ENCODE assay signal across 9 cellular contexts in the genomic region with DNA sequence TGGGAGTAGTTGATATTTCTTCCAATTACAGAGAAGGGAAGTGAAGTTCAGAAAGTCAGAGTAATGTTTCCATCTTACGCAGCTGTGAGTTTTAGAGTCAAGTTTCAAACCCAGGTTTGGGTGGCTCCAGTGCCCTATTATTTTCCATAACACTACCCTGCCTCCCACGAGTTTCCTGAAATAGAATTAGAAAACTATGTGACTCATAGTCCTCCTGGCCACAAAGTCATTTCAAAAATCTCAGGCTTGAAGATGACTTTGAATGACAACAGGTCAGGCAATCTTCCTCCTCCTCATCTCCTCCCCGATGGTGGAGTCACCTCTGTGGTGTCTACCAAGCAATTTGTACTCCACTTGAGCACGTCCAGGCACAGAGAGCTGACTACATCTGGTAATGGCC.
DNase-seq lines count a peak whose midpoint lies in the region; ATAC-seq, FAIRE-seq and TF ChIP-seq lines count a peak whose summit lies in the region.
"Had no signal": no experiment of that assay in that cellular context is flagged by ENCODE, and none has a peak within 500 bp of the region (broad histone marks: within the 10 kb centered on the region; RNA-seq: fewer than 3 reads in every experiment).

No MANE protein-coding gene starts in this region.

- TF ChIP-seq CTCF in D721Med (IDR thresholded peaks at IDR 0.05; ENCODE audit: insufficient read depth, missing control alignments), result no peak

- CTCF ChIA-PET in naive thymus-derived CD4-positive, alpha-beta T cell (lab: Charles Lee), result interaction anchor here (1.1 kb wide), 1 partner anchor 56 kb away, joined by 3 read pairs; no protein-coding TSS in a partner anchor

- peak overlapping the region; percentile 8 for H3K4me3 ChIP-seq in naive thymus-derived CD4-positive, alpha-beta T cell (ENCODE audit: low read length)

- H3K4me3 Mint-ChIP-seq in naive thymus-derived CD4-positive, alpha-beta T cell, result peak overlapping the region in 5 of 10 donors; percentile 9 to 72 (median 49)

- H3K4me1 Mint-ChIP-seq in naive thymus-derived CD4-positive, alpha-beta T cell, result peaks cover 66 to 100% (median 98%) of the 10 kb centered on the region in 7 donors

- H3K27me3 ChIP-seq in naive thymus-derived CD4-positive, alpha-beta T cell (ENCODE audit: control insufficient read depth in 2 of 2, insufficient read depth in 2 of 2, low read length in 2 of 2), result no peaks in the 10 kb centered on the region

- no peaks in the 10 kb centered on the region for H3K9me3 ChIP-seq in naive thymus-derived CD4-positive, alpha-beta T cell (ENCODE audit: control insufficient read depth in 2 of 3, low read length in 3 of 3)

- no peak for ATAC-seq in naive thymus-derived CD4-positive, alpha-beta T cell

- no peaks in the 10 kb centered on the region for H3K27me3 Mint-ChIP-seq in naive thymus-derived CD4-positive, alpha-beta T cell

- H3K27ac Mint-ChIP-seq in naive thymus-derived CD4-positive, alpha-beta T cell, result peak overlapping the region; percentile 50 to 92 (median 89)

- FAIRE-seq in GM18507 (lab: Jason Lieb, UNC) (peak; percentile 41), D721Med (lab: Jason Lieb, UNC) (no peak)

- peak overlapping the region; percentile 9 for H3K27ac ChIP-seq in naive thymus-derived CD4-positive, alpha-beta T cell (ENCODE audit: low read depth, low read length)
- H3K27ac ChIP-seq: parathyroid adenoma had no signal

- POLR2A ChIA-PET in naive thymus-derived CD4-positive, alpha-beta T cell (lab: Charles Lee), result interaction anchor here (1.2 to 5.3 kb wide), 2 partner anchors 17 to 52 kb away, joined by 3 to 38 read pairs; no protein-coding TSS in a partner anchor

- intact Hi-C loops in naive thymus-derived CD4-positive, alpha-beta T cell (cut with micrococcal nuclease), result loop anchor here (5.0 to 10.0 kb wide), 6 partner anchors 53 to 380 kb away; no protein-coding TSS in a partner anchor

- peaks cover 0 to 18% (median 0%) of the 10 kb centered on the region in 11 donors for H3K9me3 Mint-ChIP-seq in naive thymus-derived CD4-positive, alpha-beta T cell

- H3K36me3 ChIP-seq in naive thymus-derived CD4-positive, alpha-beta T cell (ENCODE audit: control insufficient read depth in 2 of 3, insufficient read depth in 3 of 3, low read length in 3 of 3), result no peaks in the 10 kb centered on the region

- DNase-seq in GM18507 (ENCODE audit: extremely low spot score, insufficient read length, low read depth), result no peak
- DNase-seq in H4 (ENCODE audit: low spot score), result peak; percentile 19
- DNase-seq in RPMI7951 (ENCODE audit: low read depth), result peak; percentile 88
- DNase-seq in naive thymus-derived CD4-positive, alpha-beta T cell, result peak in 1 of 9 donors; percentile 49
- DNase-seq in Ammon's horn (ENCODE audit: low spot score), result no peak
- DNase-seq in D721Med (ENCODE audit: insufficient read length, low spot score), result no peak
- DNase-seq in DMS 273 (lab: John Stamatoyannopoulos, UW; ENCODE audit: unreplicated experiment), result no peak
- no peak for DNase-seq in mesenteric fat pad (ENCODE audit: low spot score)

- H3K4me1 ChIP-seq in naive thymus-derived CD4-positive, alpha-beta T cell (ENCODE audit: control insufficient read depth in 2 of 2, insufficient read depth in 2 of 2, low read length in 2 of 2), result peaks cover 80 to 88% of the 10 kb centered on the region in 2 donors
- H3K4me1 ChIP-seq: parathyroid adenoma had no signal

- H3K36me3 Mint-ChIP-seq in naive thymus-derived CD4-positive, alpha-beta T cell, result peaks cover 0 to 48% (median under 1%) of the 10 kb centered on the region in 5 donors

Comparison
In these comparisons a context has a peak if more than half of its experiments do, and no peak if none do; other contexts are left out.
1. DNase-seq: peak in H4 (single experiment) and RPMI7951 (single experiment); none in GM18507 (single experiment), Ammon's horn (single experiment), D721Med (single experiment), DMS 273 (single experiment) and mesenteric fat pad (single experiment).